8 cellular contexts compared by ENCODE assay signal in the genomic region with DNA sequence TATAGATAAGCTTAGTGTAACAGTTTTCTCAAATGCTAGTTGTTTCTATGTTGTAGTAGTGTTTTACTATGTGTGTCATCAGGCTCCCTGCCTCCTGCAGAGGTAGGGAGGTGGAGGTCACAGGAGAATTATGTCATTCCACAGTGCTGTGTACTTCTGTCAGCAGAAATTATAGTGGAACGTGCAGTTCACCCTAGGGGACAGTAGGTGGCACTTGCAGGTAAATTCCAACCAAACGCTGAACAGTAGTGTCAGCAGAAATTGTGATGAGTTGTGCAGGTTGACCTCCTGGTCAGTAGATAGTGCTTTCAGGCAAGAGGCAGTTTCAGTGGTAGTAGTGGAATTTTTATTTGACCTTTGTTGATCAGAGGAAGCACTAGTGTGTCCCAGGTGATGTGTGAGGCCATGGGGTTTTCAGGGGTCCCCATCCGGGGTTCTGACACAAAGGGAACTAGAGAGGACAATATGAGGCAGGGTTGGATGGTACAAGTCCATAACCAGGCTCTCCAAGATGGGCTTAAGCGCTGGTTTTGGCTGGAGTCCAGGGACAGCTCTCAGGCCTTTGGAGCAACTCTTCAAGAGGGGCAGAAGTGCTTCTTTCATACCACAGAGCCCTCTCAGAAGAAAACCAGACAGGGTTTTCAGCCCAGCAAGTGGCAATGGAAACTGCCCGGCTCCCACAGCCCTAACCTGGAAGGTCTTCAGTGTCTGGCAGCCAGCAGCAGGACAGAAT.
DNase-seq lines count a peak whose midpoint lies in the region; ATAC-seq and TF ChIP-seq lines count a peak whose summit lies in the region.

No MANE protein-coding gene starts in this region.

- H3K79me2 ChIP-seq in DND-41 (ENCODE audit: insufficient read depth, low read length): no peaks in the 10 kb centered on the region

- H3K9me3 Mint-ChIP-seq in activated naive CD4-positive, alpha-beta T cell treated with anti-CD3 and anti-CD28 coated beads, Interleukin-2, amount 10 ng/mL, durations not matched to agents 7 days and 5 days: no peaks in the 10 kb centered on the region

- H3K4me3 Mint-ChIP-seq in activated naive CD4-positive, alpha-beta T cell treated with anti-CD3 and anti-CD28 coated beads, Interleukin-2, amount 10 ng/mL, durations not matched to agents 7 days and 5 days: no peak overlapping the region

- no peaks in the 10 kb centered on the region for H3K4me1 ChIP-seq in DND-41 (ENCODE audit: insufficient read depth, low read length)

- H3K4me2 ChIP-seq in DND-41 (ENCODE audit: insufficient read depth, low read length): no peak overlapping the region

- peak; percentile 11 for DNase-seq in DND-41
- peak; percentile 43 for DNase-seq in NCI-H2171 treated with DMSO at 0.1 percent for 48 hours (lab: John Stamatoyannopoulos, UW)
- peak; percentile 38 for DNase-seq in activated naive CD4-positive, alpha-beta T cell treated with anti-CD3 and anti-CD28 coated beads, Interleukin-2, amount 10 ng/mL, durations not matched to agents 7 days and 5 days
- peak; percentile 4 to 32 for DNase-seq in hippocampal formation (lab: John Stamatoyannopoulos, UW)
- DNase-seq in stimulated activated CD4-positive, alpha-beta T cell treated with anti-CD3 and anti-CD28 coated beads, Interleukin-4, amount 100 ng/mL, for 1 hour: peak; percentile 5
- DNase-seq in NCI-H2227 treated with DMSO at 0.1 percent for 48 hours (lab: John Stamatoyannopoulos, UW): no peak

- ATAC-seq in DND-41 (ENCODE audit: insufficient read depth, low read depth) (peak; percentile 53; the same call in 1 of the 3 replicates), GM19438 (IDR thresholded peaks at IDR 0.05; ENCODE audit: low read depth, unreplicated experiment) (peak; percentile 78), HG03175 (IDR thresholded peaks at IDR 0.05; ENCODE audit: unreplicated experiment) (peak; percentile 99)

- H3K4me1 Mint-ChIP-seq in activated naive CD4-positive, alpha-beta T cell treated with anti-CD3 and anti-CD28 coated beads, Interleukin-2, amount 10 ng/mL, durations not matched to agents 7 days and 5 days: no peaks in the 10 kb centered on the region

- H3K36me3 Mint-ChIP-seq in activated naive CD4-positive, alpha-beta T cell treated with anti-CD3 and anti-CD28 coated beads, Interleukin-2, amount 10 ng/mL, durations not matched to agents 7 days and 5 days: no peaks in the 10 kb centered on the region

- no peak overlapping the region for H3K9ac ChIP-seq in DND-41 (ENCODE audit: low read depth, low read length)

- TF ChIP-seq CTCF in DND-41 (IDR thresholded peaks at IDR 0.05; ENCODE audit: borderline replicate concordance, extremely low read depth, low read length, poor library complexity, severe bottlenecking): peak; percentile 66

- H2AFZ ChIP-seq in DND-41 (ENCODE audit: low read depth, low read length): no peak overlapping the region

- H3K4me3 ChIP-seq in DND-41 (ENCODE audit: low read depth in 1 of 2, low read length in 2 of 2): no peak overlapping the region

- CTCF ChIA-PET in activated naive CD4-positive, alpha-beta T cell treated with anti-CD3 and anti-CD28 coated beads, Interleukin-2, amount 10 ng/mL, durations not matched to agents 7 days and 5 days (lab: Charles Lee): interaction anchor here (1.3 kb wide), 1 partner anchor 1345 kb away, joined by 3 read pairs; no protein-coding TSS in a partner anchor

- no peaks in the 10 kb centered on the region for H4K20me1 ChIP-seq in DND-41 (ENCODE audit: insufficient read depth, low read length)

- no peaks in the 10 kb centered on the region for H3K36me3 ChIP-seq in DND-41 (ENCODE audit: insufficient read depth, low read length)

- no peak overlapping the region for H3K27ac ChIP-seq in DND-41 (ENCODE audit: low read length)

- H3K27ac Mint-ChIP-seq in activated naive CD4-positive, alpha-beta T cell treated with anti-CD3 and anti-CD28 coated beads, Interleukin-2, amount 10 ng/mL, durations not matched to agents 7 days and 5 days: no peak overlapping the region

- no peaks in the 10 kb centered on the region for H3K27me3 Mint-ChIP-seq in activated naive CD4-positive, alpha-beta T cell treated with anti-CD3 and anti-CD28 coated beads, Interleukin-2, amount 10 ng/mL, durations not matched to agents 7 days and 5 days

- no peaks in the 10 kb centered on the region for H3K9me3 ChIP-seq in DND-41 (ENCODE audit: insufficient read depth, low read length, severe bottlenecking)

- no peaks in the 10 kb centered on the region for H3K27me3 ChIP-seq in DND-41 (ENCODE audit: insufficient read depth, low read length, poor library complexity)
